In genomic region chr5:181280251-181280762, GRCh38 we compare ENCODE assay signal across 17 cellular contexts. TPM values are rescaled to one million over a fixed set of nuclear protein-coding genes. Genes with fewer than 3 reads are reported as not detected.
DNase-seq lines count a peak whose midpoint lies in the region; ATAC-seq and TF ChIP-seq lines count a peak whose summit lies in the region.
"Had no signal": no experiment of that assay in that cellular context is flagged by ENCODE, and none has a peak within 500 bp of the region (broad histone marks: within the 10 kb centered on the region; RNA-seq: fewer than 3 reads in every experiment).

No MANE protein-coding gene starts in this region.

- no peaks in the 10 kb centered on the region for H3K4me1 Mint-ChIP-seq in activated T-helper 1 cell treated with anti-CD3 and anti-CD28 coated beads, Interleukin-12 subunit alpha, Interleukin-12 subunit beta, Interleukin-2, Interleukin-4 antibody, amounts not matched to agents 30 ng/mL and 10 ng/mL and 1 ng/mL, durations not matched to agents 14 hours and 24 hours and 36 hours (ENCODE audit: low read depth)

- DNase-seq in H7 (no peak), SJCRH30 (peak in 1 of 2 experiments; percentile 12), coronary artery (ENCODE audit: low spot score) (no peak)
- no peak for DNase-seq in activated T-helper 1 cell treated with anti-CD3 and anti-CD28 coated beads, Interleukin-12 subunit alpha, Interleukin-12 subunit beta, Interleukin-2, Interleukin-4 antibody, amounts not matched to agents 30 ng/mL and 10 ng/mL and 1 ng/mL, durations not matched to agents 14 hours and 24 hours and 36 hours (ENCODE audit: low spot score)
- DNase-seq: CD4-positive, alpha-beta memory T cell; DND-41; GF-D8; HCEC 1CT; NCI-H1436; NCI-H2081 treated with DMSO at 0.1 percent for 48 hours; NCI-H524 treated with DMSO at 0.1 percent for 48 hours; NK-92 treated with Interleukin-12 subunit alpha and Interleukin-12 subunit beta, amount 100 ng/mL, for 24 hours; Right ventricle myocardium superior had no signal

- TF ChIP-seq CTCF in coronary artery (IDR thresholded peaks at IDR 0.05) = no peak

- no peak overlapping the region for H3K9ac ChIP-seq in iPS-15b (ENCODE audit: low read depth, low read length)

- no peak for ATAC-seq in GM21423 (IDR thresholded peaks at IDR 0.05; ENCODE audit: unreplicated experiment)

- no peaks in the 10 kb centered on the region for H3K9me3 Mint-ChIP-seq in activated T-helper 1 cell treated with anti-CD3 and anti-CD28 coated beads, Interleukin-12 subunit alpha, Interleukin-12 subunit beta, Interleukin-2, Interleukin-4 antibody, amounts not matched to agents 30 ng/mL and 10 ng/mL and 1 ng/mL, durations not matched to agents 14 hours and 24 hours and 36 hours
- H3K9me3 Mint-ChIP-seq: CD4-positive, alpha-beta memory T cell had no signal

- no peak overlapping the region for H3K27ac Mint-ChIP-seq in activated T-helper 1 cell treated with anti-CD3 and anti-CD28 coated beads, Interleukin-12 subunit alpha, Interleukin-12 subunit beta, Interleukin-2, Interleukin-4 antibody, amounts not matched to agents 30 ng/mL and 10 ng/mL and 1 ng/mL, durations not matched to agents 14 hours and 24 hours and 36 hours
- H3K27ac Mint-ChIP-seq: B cell; CD4-positive, alpha-beta memory T cell had no signal

- no peak overlapping the region for H3K4me3 Mint-ChIP-seq in activated T-helper 1 cell treated with anti-CD3 and anti-CD28 coated beads, Interleukin-12 subunit alpha, Interleukin-12 subunit beta, Interleukin-2, Interleukin-4 antibody, amounts not matched to agents 30 ng/mL and 10 ng/mL and 1 ng/mL, durations not matched to agents 14 hours and 24 hours and 36 hours
- H3K4me3 Mint-ChIP-seq: B cell; CD4-positive, alpha-beta memory T cell had no signal

- H3K27me3 Mint-ChIP-seq in activated T-helper 1 cell treated with anti-CD3 and anti-CD28 coated beads, Interleukin-12 subunit alpha, Interleukin-12 subunit beta, Interleukin-2, Interleukin-4 antibody, amounts not matched to agents 30 ng/mL and 10 ng/mL and 1 ng/mL, durations not matched to agents 14 hours and 24 hours and 36 hours (ENCODE audit: insufficient read depth) = peaks cover 9% of the 10 kb centered on the region

- H3K27me3 ChIP-seq in H7 (ENCODE audit: control insufficient read depth, insufficient read depth, low read length) = no peaks in the 10 kb centered on the region; the same call in 1 of the 2 replicates
- H3K27me3 ChIP-seq in SJCRH30 = no peaks in the 10 kb centered on the region
- peaks cover 2% of the 10 kb centered on the region for H3K27me3 ChIP-seq in iPS-15b (ENCODE audit: control insufficient read depth, insufficient read depth, low read length)
- no peaks in the 10 kb centered on the region for H3K27me3 ChIP-seq in neuron (ENCODE audit: insufficient read depth, low read length)

- no peaks in the 10 kb centered on the region for H3K9me3 ChIP-seq in SJCRH30 (replicated peaks)
- no peaks in the 10 kb centered on the region for H3K9me3 ChIP-seq in iPS-15b (ENCODE audit: control insufficient read depth, insufficient read depth, low read length)
- H3K9me3 ChIP-seq in neuron (ENCODE audit: low read length) = no peaks in the 10 kb centered on the region

- H3K27ac ChIP-seq in SJCRH30 = no peak overlapping the region
- H3K27ac ChIP-seq in coronary artery = no peak overlapping the region

- peak overlapping the region; percentile 76 for H2AFZ ChIP-seq in neuron (ENCODE audit: low read depth, low read length)

- H3K4me1 ChIP-seq in SJCRH30 = no peaks in the 10 kb centered on the region
- no peaks in the 10 kb centered on the region for H3K4me1 ChIP-seq in iPS-15b (ENCODE audit: control insufficient read depth, insufficient read depth, low read length)
- H3K4me1 ChIP-seq in neuron (ENCODE audit: insufficient read depth, low read length) = peaks cover 21% of the 10 kb centered on the region

- H3K36me3 ChIP-seq in H7 (replicated peaks; ENCODE audit: control insufficient read depth, insufficient read depth, low read length) (no peaks in the 10 kb centered on the region), SJCRH30 (no peaks in the 10 kb centered on the region), iPS-15b (ENCODE audit: control insufficient read depth, insufficient read depth, low read length) (no peaks in the 10 kb centered on the region), neuron (ENCODE audit: insufficient read depth, low read length) (peaks cover 18% of the 10 kb centered on the region)

- H3K4me3 ChIP-seq in H7 (ENCODE audit: insufficient read depth, low read depth, low read length) (peak overlapping the region; percentile 83), SJCRH30 (peak overlapping the region; percentile 93), iPS-15b (ENCODE audit: low read depth, low read length) (peak overlapping the region; percentile 97), neuron (ENCODE audit: low read length) (peak overlapping the region; percentile 91), coronary artery (no peak overlapping the region)

- intact Hi-C loops in activated T-helper 1 cell treated with anti-CD3 and anti-CD28 coated beads, Interleukin-12 subunit alpha, Interleukin-12 subunit beta, Interleukin-2, Interleukin-4 antibody, amounts not matched to agents 30 ng/mL and 10 ng/mL and 1 ng/mL, durations not matched to agents 14 hours and 24 hours and 36 hours (cut with micrococcal nuclease) = no loop called here

- no peaks in the 10 kb centered on the region for H3K36me3 Mint-ChIP-seq in activated T-helper 1 cell treated with anti-CD3 and anti-CD28 coated beads, Interleukin-12 subunit alpha, Interleukin-12 subunit beta, Interleukin-2, Interleukin-4 antibody, amounts not matched to agents 30 ng/mL and 10 ng/mL and 1 ng/mL, durations not matched to agents 14 hours and 24 hours and 36 hours (ENCODE audit: low read depth)
- H3K36me3 Mint-ChIP-seq: CD4-positive, alpha-beta memory T cell had no signal

RNA-seq across cellular contexts. Expression of gene TRIM52, which starts 19.4 kb away (rescaled TPM):
- 1.9 and 2.4 TPM in 2 replicates for total RNA-seq in H7 (2014; rRNA removed; shearing (Covaris generic))
- total RNA-seq in SJCRH30 (2014; rRNA removed; shearing (Covaris generic)) = 5.3 and 7.9 TPM in 2 replicates
- 15.3 and 17.1 TPM in 2 replicates for total RNA-seq in activated T-helper 1 cell treated with anti-CD3 and anti-CD28 coated beads, Interleukin-12 subunit alpha, Interleukin-12 subunit beta, Interleukin-2, Interleukin-4 antibody, amounts not matched to agents 30 ng/mL and 10 ng/mL and 1 ng/mL, durations not matched to agents 14 hours and 24 hours and 36 hours

RNA-seq across cellular contexts. Expression of gene RACK1, which starts 36.6 kb away (rescaled TPM):
- 5,491 and 6,126 TPM in 2 replicates for total RNA-seq in H7 (2014; rRNA removed; shearing (Covaris generic))
- 5,838 and 6,264 TPM in 2 replicates for total RNA-seq in SJCRH30 (2014; rRNA removed; shearing (Covaris generic))
- 2,098 and 2,121 TPM in 2 replicates for total RNA-seq in activated T-helper 1 cell treated with anti-CD3 and anti-CD28 coated beads, Interleukin-12 subunit alpha, Interleukin-12 subunit beta, Interleukin-2, Interleukin-4 antibody, amounts not matched to agents 30 ng/mL and 10 ng/mL and 1 ng/mL, durations not matched to agents 14 hours and 24 hours and 36 hours

RNA-seq across cellular contexts. Expression of gene TRIM41, which starts 57.2 kb away (rescaled TPM):
- total RNA-seq in H7 (2014; rRNA removed; shearing (Covaris generic)) = 13.6 and 19.8 TPM in 2 replicates
- total RNA-seq in SJCRH30 (2014; rRNA removed; shearing (Covaris generic)) = 15.2 and 17.8 TPM in 2 replicates
- 31.8 and 34.8 TPM in 2 replicates for total RNA-seq in activated T-helper 1 cell treated with anti-CD3 and anti-CD28 coated beads, Interleukin-12 subunit alpha, Interleukin-12 subunit beta, Interleukin-2, Interleukin-4 antibody, amounts not matched to agents 30 ng/mL and 10 ng/mL and 1 ng/mL, durations not matched to agents 14 hours and 24 hours and 36 hours
